8 cellular contexts compared by ENCODE assay signal in the genomic region with DNA sequence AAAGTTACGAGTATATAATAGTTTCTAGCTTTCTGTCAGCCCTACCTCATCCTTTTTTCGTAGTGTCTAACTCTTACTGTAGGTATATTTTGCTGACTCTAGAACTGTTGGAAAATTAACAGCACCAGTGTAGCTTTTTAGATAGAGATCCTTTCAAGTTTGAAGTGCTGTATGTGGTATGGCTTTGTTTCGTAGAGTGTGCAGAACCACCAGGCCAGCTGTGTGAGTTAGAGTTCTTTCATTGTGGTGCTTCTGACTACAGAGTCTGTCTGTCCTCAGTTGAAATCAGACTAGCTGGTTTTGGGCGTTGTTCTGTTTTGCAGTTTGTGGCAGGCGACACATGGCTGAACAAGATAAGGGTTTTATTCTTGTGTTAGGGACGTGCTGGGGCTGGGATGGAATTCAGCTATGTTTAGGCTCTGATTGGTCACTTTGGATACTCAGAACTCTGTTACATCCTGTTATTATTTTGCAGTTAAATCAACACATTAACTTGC. TPM values are rescaled to one million over a fixed set of nuclear protein-coding genes. Genes with fewer than 3 reads are reported as not detected.
A peak's percentile ranks its signal among the peaks of the same experiment; 100 is the strongest.
DNase-seq lines count a peak whose midpoint lies in the region; ATAC-seq and TF ChIP-seq lines count a peak whose summit lies in the region.

No MANE protein-coding gene starts in this region.

- no peaks in the 10 kb centered on the region for H4K20me1 ChIP-seq in KMS-11 (ENCODE audit: insufficient read depth)

- peaks cover 77% of the 10 kb centered on the region for H3K79me2 ChIP-seq in KMS-11 (ENCODE audit: insufficient read depth, low read depth)

- ATAC-seq in aorta (ENCODE audit: low FRiP score) (no peak), GM18511 (IDR thresholded peaks at IDR 0.05; ENCODE audit: unreplicated experiment) (no peak), HG03354 (IDR thresholded peaks at IDR 0.05; ENCODE audit: poor library complexity, severe bottlenecking, unreplicated experiment) (no peak)

- H3K9me3 ChIP-seq in mesodermal cell (ENCODE audit: control insufficient read depth, low read length) (no peaks in the 10 kb centered on the region), aorta (ENCODE audit: control insufficient read depth, low read length) (no peaks in the 10 kb centered on the region)

- H3K4me3 ChIP-seq in KMS-11 (IDR thresholded peaks at IDR 0.05; ENCODE audit: insufficient read depth, low read depth, low read length) (no peak overlapping the region), mesodermal cell (ENCODE audit: extremely low read depth, insufficient read depth, low read length, poor library complexity, severe bottlenecking) (peak overlapping the region; percentile 94), aorta (ENCODE audit: low read length in 2 of 2) (peak overlapping the region; percentile 69 to 70)

- intact Hi-C loops in aorta (cut with DNase I) = loop anchor here in 1 of 2 donors (5.0 kb wide), 1 partner anchor 93 kb away; no protein-coding TSS in a partner anchor

- H3K36me3 ChIP-seq in KMS-11 (ENCODE audit: insufficient read depth) (no peaks in the 10 kb centered on the region), mesodermal cell (ENCODE audit: control insufficient read depth, insufficient read depth, low read length) (no peaks in the 10 kb centered on the region), aorta (ENCODE audit: control insufficient read depth in 1 of 2, insufficient read depth in 2 of 2, low read length in 1 of 2) (no peaks in the 10 kb centered on the region)

- 35 to 58% methylated on average over 3 to 6 of the region's 6 CpGs for whole genome bisulfite sequencing in mesodermal cell (ENCODE audit: insufficient coverage in 2 of 2), 2 experiments
- WGBS in aorta, 2 donors = 1 to 4% methylated on average over 6 of the region's 6 CpGs

- H3K4me1 ChIP-seq in KMS-11 (ENCODE audit: low read depth, poor library complexity, severe bottlenecking) (peaks cover 43% of the 10 kb centered on the region), mesodermal cell (ENCODE audit: control insufficient read depth, insufficient read depth, low read length, poor library complexity, severe bottlenecking) (peaks cover 7% of the 10 kb centered on the region), aorta (ENCODE audit: control insufficient read depth in 1 of 2, insufficient read depth in 2 of 2, low read length in 2 of 2) (peaks cover 3 to 9% of the 10 kb centered on the region in 2 donors)

- in situ Hi-C loops in ACHN (cut with HindIII; ENCODE audit: low pct_ligation_motif_present, low pct_unique_long_range_greater_than_20kb, low sequenced_read_pairs) = no loop called here

- DNase-seq in ACHN (peak; percentile 31), dermis microvascular lymphatic vessel endothelial cell (ENCODE audit: low read depth in 2 of 2) (peak; percentile 72 to 84), aorta (no peak)
- DNase-seq in activated CD4-positive, alpha-beta T cell treated with anti-CD3 and anti-CD28 coated beads, Interleukin-2, amount 50 U/mL, for 48 hours = no peak

- peak overlapping the region; percentile 99 for H3K4me2 ChIP-seq in KMS-11

- no peak overlapping the region for H2AFZ ChIP-seq in KMS-11 (ENCODE audit: low read depth)

- H3K27me3 ChIP-seq in KMS-11 (ENCODE audit: insufficient read depth, low read depth) (no peaks in the 10 kb centered on the region), aorta (ENCODE audit: control insufficient read depth in 1 of 2, insufficient read depth in 2 of 2, low read length in 1 of 2) (no peaks in the 10 kb centered on the region)

- H3K9ac ChIP-seq in KMS-11 = peak overlapping the region; percentile 84

- no peak for TF ChIP-seq CTCF in KMS-11 (conservative IDR thresholded peaks at IDR 0.05; ENCODE audit: low read depth, low read length)

- peak overlapping the region; percentile 87 for H3K27ac ChIP-seq in KMS-11
- peak overlapping the region; percentile 55 for H3K27ac ChIP-seq in mesodermal cell (ENCODE audit: low read depth, low read length, severe bottlenecking)
- H3K27ac ChIP-seq in aorta (ENCODE audit: low read depth in 1 of 2, low read length in 2 of 2) = peak overlapping the region in 1 of 2 donors; percentile 54

RNA-seq across cellular contexts. Expression of a gene that starts 3.2 kb away (rescaled TPM):
- total RNA-seq in dermis microvascular lymphatic vessel endothelial cell (99.7 and 128 TPM in 2 replicates), aorta (100 to 1,000 TPM; 126 to 143 TPM)
- 43.3 TPM for polyA plus RNA-seq in mesodermal cell (2013, experiment 1 of 2)
- 40.8 TPM for polyA plus RNA-seq in mesodermal cell (2013, experiment 2 of 2)
- polyA plus RNA-seq in aorta = 10 to 100 TPM; 21.7 to 25.8 TPM

RNA-seq across cellular contexts. Expression of a gene that starts 14.3 kb away (rescaled TPM):
- total RNA-seq in dermis microvascular lymphatic vessel endothelial cell = 4.1 and 7.2 TPM in 2 replicates
- 14.9 TPM for polyA plus RNA-seq in mesodermal cell (2013, experiment 1 of 2)
- 11.5 TPM for polyA plus RNA-seq in mesodermal cell (2013, experiment 2 of 2)
- 10 to 100 TPM in 1 of 2 donors, 1 to 10 TPM in 1; 7.9 to 10.5 TPM for total RNA-seq in aorta
- polyA plus RNA-seq in aorta = 1 to 10 TPM; 2.3 to 6.1 TPM

Comparison
In these comparisons a context has a peak if more than half of its experiments do, and no peak if none do; other contexts are left out.
1. DNase-seq: peak in ACHN (single experiment) and dermis microvascular lymphatic vessel endothelial cell (2 of 2); none in aorta (0 of 2) and activated CD4-positive, alpha-beta T cell treated with anti-CD3 and anti-CD28 coated beads, Interleukin-2, amount 50 U/mL, for 48 hours (0 of 2).